8 cellular contexts compared by ENCODE assay signal in genomic region chr6:56840467-56841371, GRCh38.
A peak's percentile ranks its signal among the peaks of the same experiment; 100 is the strongest.
DNase-seq lines count a peak whose midpoint lies in the region; ATAC-seq and TF ChIP-seq lines count a peak whose summit lies in the region.

No MANE protein-coding gene starts in this region.

- peak overlapping the region; percentile 7 to 75 for H3K4me3 ChIP-seq in cardiac fibroblast (replicated peaks in 1 of 2; ENCODE audit: low read depth in 2 of 2, low read length in 2 of 2)
- no peak overlapping the region for H3K4me3 ChIP-seq in effector memory CD4-positive, alpha-beta T cell (ENCODE audit: insufficient read depth, low read depth, low read length, poor library complexity, severe bottlenecking)

- DNase-seq in AG20443 (ENCODE audit: low spot score) (peak; percentile 50), LoVo (ENCODE audit: low spot score) (peak; percentile 55), cardiac fibroblast (ENCODE audit: low read depth in 2 of 2) (peak; percentile 56 to 87), medulla oblongata (ENCODE audit: extremely low spot score) (peak; percentile 68), SIG-M5 treated with dmso at 0.1 percent for 504 hours (lab: John Stamatoyannopoulos, UW; ENCODE audit: unreplicated experiment) (no peak)
- no peak for DNase-seq in effector memory CD4-positive, alpha-beta T cell
- DNase-seq in activated CD8-positive, alpha-beta memory T cell treated with anti-CD3 and anti-CD28 coated beads, Interleukin-2, amount 50 U/mL, for 48 hours, result no peak

- no peaks in the 10 kb centered on the region for H3K9me3 ChIP-seq in effector memory CD4-positive, alpha-beta T cell (ENCODE audit: control insufficient read depth, low read length)

- H3K27ac ChIP-seq in effector memory CD4-positive, alpha-beta T cell (ENCODE audit: insufficient read depth, low read length, poor library complexity, severe bottlenecking), result no peak overlapping the region

- TF ChIP-seq CTCF in cardiac fibroblast (IDR thresholded peaks at IDR 0.05; ENCODE audit: low read depth, low read length), result no peak

- ATAC-seq in HG02798 (IDR thresholded peaks at IDR 0.05; ENCODE audit: poor library complexity, unreplicated experiment), result no peak

- H3K4me1 ChIP-seq in effector memory CD4-positive, alpha-beta T cell (ENCODE audit: control insufficient read depth, insufficient read depth, low read length, poor library complexity, severe bottlenecking), result no peaks in the 10 kb centered on the region

- H3K36me3 ChIP-seq in effector memory CD4-positive, alpha-beta T cell (ENCODE audit: control insufficient read depth, insufficient read depth, low read length), result no peaks in the 10 kb centered on the region

- peaks cover 3% of the 10 kb centered on the region for H3K27me3 ChIP-seq in effector memory CD4-positive, alpha-beta T cell (replicated peaks; ENCODE audit: control insufficient read depth, insufficient read depth, low read length, poor library complexity, severe bottlenecking)

Comparison
In these comparisons a context has a peak if more than half of its experiments do, and no peak if none do; other contexts are left out.
1. DNase-seq: peak in AG20443 (single experiment), LoVo (single experiment), cardiac fibroblast (2 of 2) and medulla oblongata (single experiment); none in effector memory CD4-positive, alpha-beta T cell (0 of 3), SIG-M5 treated with dmso at 0.1 percent for 504 hours (single experiment) and activated CD8-positive, alpha-beta memory T cell treated with anti-CD3 and anti-CD28 coated beads, Interleukin-2, amount 50 U/mL, for 48 hours (single experiment).